In the genomic region with DNA sequence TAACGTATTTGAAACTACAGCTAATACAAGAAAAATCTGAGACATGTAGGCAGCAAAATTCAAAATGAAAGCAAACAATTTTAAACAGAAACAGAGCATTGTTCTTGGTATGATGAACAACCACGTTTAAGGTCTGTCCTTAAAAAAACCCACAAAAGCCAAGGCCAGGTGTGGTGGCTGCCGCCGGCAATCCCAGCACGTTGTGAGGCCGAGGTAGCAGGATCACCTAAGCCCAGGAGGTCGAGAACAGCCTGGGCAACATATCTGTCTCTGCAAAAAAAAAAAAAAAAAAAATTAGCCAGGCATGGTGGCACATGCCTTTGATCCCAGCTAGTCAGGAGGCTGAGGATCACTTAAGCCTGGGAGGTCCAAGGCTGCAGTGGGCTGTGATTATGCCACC, we compare ENCODE assay signal across 34 cellular contexts.
"Had no signal": no experiment of that assay in that cellular context is flagged by ENCODE, and none has a peak within 500 bp of the region (broad histone marks: within the 10 kb centered on the region; RNA-seq: fewer than 3 reads in every experiment).

No MANE protein-coding gene starts in this region.

- H3K9me3 ChIP-seq: MG63 had no signal

- H3K27ac ChIP-seq: KMS-11 had no signal

- H3K4me3 ChIP-seq: MG63 had no signal

- DNase-seq: Karpas-422, Kasumi-1, KG1, MG63, MM.1S, MV-4-11, NCI-H1048, NCI-H1092, NCI-H1092 treated with DMSO at 0.1 percent for 48 hours, NCI-H1105, NCI-H1105 treated with DMSO at 0.1 percent for 48 hours, NCI-H1417, NCI-H1417 treated with DMSO at 0.1 percent for 48 hours, NCI-H1436, NCI-H1436 treated with DMSO at 0.1 percent for 48 hours, NCI-H146, NCI-H1694, NCI-H1694 treated with DMSO at 0.1 percent for 48 hours, NCI-H187, NCI-H187 treated with DMSO at 0.1 percent for 48 hours, NCI-H1930, NCI-H2029, NCI-H2029 treated with DMSO at 0.1 percent for 48 hours, NCI-H2081, NCI-H2081 treated with DMSO at 0.1 percent for 48 hours, NCI-H2107, NCI-H2171, NCI-H2227 treated with DMSO at 0.1 percent for 48 hours, NCI-H226, NCI-H345, NCI-H446, NCI-H446 treated with DMSO at 0.1 percent for 48 hours, NCI-H510A had no signal

- H3K9ac ChIP-seq: KMS-11 had no signal

- H3K4me2 ChIP-seq: KMS-11 had no signal

- H3K27me3 ChIP-seq: MG63 had no signal
